Comparison of ENCODE assay signal across 25 cellular contexts in genomic region chr1:212129781-212130180, GRCh38.
DNase-seq lines count a peak whose midpoint lies in the region; ATAC-seq, FAIRE-seq and TF ChIP-seq lines count a peak whose summit lies in the region.
"Had no signal": no experiment of that assay in that cellular context is flagged by ENCODE, and none has a peak within 500 bp of the region (broad histone marks: within the 10 kb centered on the region; RNA-seq: fewer than 3 reads in every experiment).

No MANE protein-coding gene starts in this region.

- H3K27me3 Mint-ChIP-seq in nephron progenitor cell (ENCODE audit: low read depth, poor library complexity): no peaks in the 10 kb centered on the region
- no peaks in the 10 kb centered on the region for H3K27me3 Mint-ChIP-seq in stimulated activated memory B cell treated with anti-CD40 and anti-IgM and Interleukin-4, amounts not matched to agents 10 μg/mL and 1 μg/mL and 100 μg/mL, for 72 hours
- H3K27me3 Mint-ChIP-seq: CD4-positive, alpha-beta T cell had no signal

- no peaks in the 10 kb centered on the region for H3K9me3 ChIP-seq in right lobe of liver
- H3K9me3 ChIP-seq: A549, BE2C had no signal

- 73% methylated on average over 6 of the region's 6 CpGs for WGBS in right lobe of liver (ENCODE audit: insufficient coverage, low coverage, low lambda C conversion rate, missing lambda C conversion rate)

- DNase-seq in D721Med (ENCODE audit: insufficient read length, low spot score): no peak
- peak; percentile 87 for DNase-seq in amniotic epithelial cell (ENCODE audit: low read depth)
- no peak for DNase-seq in right lobe of liver
- DNase-seq in nephron progenitor cell: no peak
- no peak for DNase-seq in dorsolateral prefrontal cortex
- DNase-seq: 8988T; ACHN; AML-193; BE2C; CD4-positive, alpha-beta T cell; CD8-positive, alpha-beta memory T cell; DMS53; DMS79 treated with DMSO at 0.1 percent for 48 hours; GF-D8; GOT3; HFFc6 had no signal

- no peak for TF ChIP-seq POLR2A in right lobe of liver (IDR thresholded peaks at IDR 0.05)

- peaks cover 8% of the 10 kb centered on the region for H3K9me3 Mint-ChIP-seq in nephron progenitor cell
- peaks cover 6% of the 10 kb centered on the region for H3K9me3 Mint-ChIP-seq in stimulated activated memory B cell treated with anti-CD40 and anti-IgM and Interleukin-4, amounts not matched to agents 10 μg/mL and 1 μg/mL and 100 μg/mL, for 72 hours
- H3K9me3 Mint-ChIP-seq: CD4-positive, alpha-beta T cell; HFFc6 had no signal

- FAIRE-seq in D721Med (lab: Jason Lieb, UNC): peak; percentile 79
- FAIRE-seq: A549, GM12891, GM18507, H54 had no signal

- peaks cover 0 to 2% (median 0%) of the 10 kb centered on the region in 4 donors for H3K4me1 ChIP-seq in right lobe of liver
- H3K4me1 ChIP-seq: A549, BE2C, HAP-1 had no signal

- peaks cover 61% of the 10 kb centered on the region for H3K36me3 Mint-ChIP-seq in nephron progenitor cell (ENCODE audit: low read depth)
- no peaks in the 10 kb centered on the region for H3K36me3 Mint-ChIP-seq in stimulated activated memory B cell treated with anti-CD40 and anti-IgM and Interleukin-4, amounts not matched to agents 10 μg/mL and 1 μg/mL and 100 μg/mL, for 72 hours

- H3K27ac Mint-ChIP-seq in nephron progenitor cell: peak overlapping the region; percentile 39
- no peak overlapping the region for H3K27ac Mint-ChIP-seq in stimulated activated memory B cell treated with anti-CD40 and anti-IgM and Interleukin-4, amounts not matched to agents 10 μg/mL and 1 μg/mL and 100 μg/mL, for 72 hours
- H3K27ac Mint-ChIP-seq: CD4-positive, alpha-beta T cell; CD8-positive, alpha-beta memory T cell; HFFc6 had no signal

- peaks cover 5% of the 10 kb centered on the region for H3K4me1 Mint-ChIP-seq in nephron progenitor cell
- no peaks in the 10 kb centered on the region for H3K4me1 Mint-ChIP-seq in stimulated activated memory B cell treated with anti-CD40 and anti-IgM and Interleukin-4, amounts not matched to agents 10 μg/mL and 1 μg/mL and 100 μg/mL, for 72 hours

- H3K36me3 ChIP-seq in right lobe of liver: no peaks in the 10 kb centered on the region
- H3K36me3 ChIP-seq: HAP-1 had no signal

- H3K4me3 Mint-ChIP-seq in nephron progenitor cell: no peak overlapping the region
- H3K4me3 Mint-ChIP-seq in stimulated activated memory B cell treated with anti-CD40 and anti-IgM and Interleukin-4, amounts not matched to agents 10 μg/mL and 1 μg/mL and 100 μg/mL, for 72 hours: no peak overlapping the region
- H3K4me3 Mint-ChIP-seq: CD14-positive monocyte; CD4-positive, alpha-beta T cell; CD8-positive, alpha-beta memory T cell; HFFc6 had no signal

- no peak for TF ChIP-seq CTCF in D721Med (IDR thresholded peaks at IDR 0.05; ENCODE audit: insufficient read depth, missing control alignments)
- TF ChIP-seq CTCF in right lobe of liver (IDR thresholded peaks at IDR 0.05): no peak
- no peak for TF ChIP-seq CTCF in nephron progenitor cell (IDR thresholded peaks at IDR 0.05)
- no peak for TF ChIP-seq CTCF in dorsolateral prefrontal cortex (IDR thresholded peaks at IDR 0.05 in 54 of 56, conservative IDR thresholded peaks at IDR 0.05 in 2 of 56; ENCODE audit: low read depth in 1 of 56, partially characterized antibody in 56 of 56)

- intact Hi-C loops in right lobe of liver (cut with DNase I): no loop called here
- intact Hi-C loops in dorsolateral prefrontal cortex (cut with DNase I): no loop called here

- H3K27me3 ChIP-seq in right lobe of liver: no peaks in the 10 kb centered on the region
- H3K27me3 ChIP-seq in dorsolateral prefrontal cortex: no peaks in the 10 kb centered on the region
- H3K27me3 ChIP-seq: BE2C; BLaER1 treated with 17β-estradiol and CSF1 and Interleukin-3, amounts not matched to agents 10 nM and 100 nM had no signal

- ATAC-seq in right lobe of liver (peak in 3 of 4 donors; percentile 16 to 39 (median 22)), HG02798 (IDR thresholded peaks at IDR 0.05; ENCODE audit: poor library complexity, unreplicated experiment) (no peak)
- ATAC-seq in stimulated activated memory B cell treated with anti-CD40 and anti-IgM and Interleukin-4, amounts not matched to agents 10 μg/mL and 1 μg/mL and 100 μg/mL, for 72 hours: no peak
- ATAC-seq: A549 had no signal

- H3K27ac ChIP-seq in right lobe of liver (no peak overlapping the region), dorsolateral prefrontal cortex (no peak overlapping the region)
- H3K27ac ChIP-seq: A549; BLaER1 treated with 17β-estradiol and CSF1 and Interleukin-3, amounts not matched to agents 10 nM and 100 nM had no signal

- H3K4me3 ChIP-seq in right lobe of liver (no peak overlapping the region), dorsolateral prefrontal cortex (no peak overlapping the region)
- H3K4me3 ChIP-seq: A549; BLaER1 treated with 17β-estradiol and CSF1 and Interleukin-3, amounts not matched to agents 10 nM and 100 nM; HAP-1 had no signal

Comparison
In these comparisons a context has a peak if more than half of its experiments do, and no peak if none do; other contexts are left out.
1. ATAC-seq: peak in right lobe of liver (3 of 4); none in HG02798 (single experiment) and stimulated activated memory B cell treated with anti-CD40 and anti-IgM and Interleukin-4, amounts not matched to agents 10 μg/mL and 1 μg/mL and 100 μg/mL, for 72 hours (single experiment).